17 cellular contexts compared by ENCODE assay signal in the genomic region with DNA sequence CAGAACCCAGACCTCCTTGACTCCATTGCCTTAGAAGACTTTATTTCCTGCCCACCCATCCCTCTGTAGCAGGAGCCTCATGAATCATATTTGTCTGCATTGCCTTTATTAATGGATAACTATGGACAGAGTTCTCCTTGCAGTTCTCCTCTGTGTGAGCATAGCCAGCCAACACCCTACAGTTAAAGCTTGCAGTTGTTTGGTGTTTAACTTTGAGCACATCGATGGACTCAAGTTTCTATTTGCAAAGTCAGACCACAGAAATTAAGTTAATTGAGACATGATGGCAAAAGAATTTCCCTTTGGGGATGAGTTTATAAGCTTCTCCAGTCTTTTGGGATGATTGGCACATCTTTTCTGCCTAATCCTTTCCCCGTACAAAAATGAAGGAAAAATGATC.
DNase-seq lines count a peak whose midpoint lies in the region; ATAC-seq, FAIRE-seq and TF ChIP-seq lines count a peak whose summit lies in the region.
"Had no signal": no experiment of that assay in that cellular context is flagged by ENCODE, and none has a peak within 500 bp of the region (broad histone marks: within the 10 kb centered on the region; RNA-seq: fewer than 3 reads in every experiment).

No MANE protein-coding gene starts in this region.

- H3K9ac ChIP-seq in SK-N-SH = 0 out of 2 replicates have a peak overlapping the region, but pooled peaks have one; percentile 5

- intact Hi-C loops in left lung (cut with DNase I) = no loop called here

- H3K27me3 ChIP-seq in SK-N-SH (ENCODE audit: insufficient read depth) (no peaks in the 10 kb centered on the region), small intestine (ENCODE audit: control insufficient read depth in 2 of 2, insufficient read depth in 2 of 2, low read length in 2 of 2) (no peaks in the 10 kb centered on the region), left lung (no peaks in the 10 kb centered on the region)
- H3K27me3 ChIP-seq: MG63 had no signal

- ATAC-seq in left lung (no peak), GM21737 (IDR thresholded peaks at IDR 0.05; ENCODE audit: unreplicated experiment) (no peak)
- ATAC-seq: WTC11 had no signal

- no peak for TF ChIP-seq EP300 in SK-N-SH (IDR thresholded peaks at IDR 0.05; ENCODE audit: borderline replicate concordance in 1 of 2, low read depth in 1 of 2, low read length in 1 of 2)

- CTCF ChIA-PET in SK-N-SH (lab: Yijun Ruan, JAX) = interaction anchor here (0.7 kb wide), 1 partner anchor 492 kb away, joined by 3 read pairs; no protein-coding TSS in a partner anchor

- H3F3A ChIP-seq in SK-N-SH (replicated peaks; ENCODE audit: insufficient read depth) = peaks cover 22% of the 10 kb centered on the region

- no peak overlapping the region; the same call in 1 of the 2 replicates for H3K4me2 ChIP-seq in SK-N-SH

- DNase-seq in EH (ENCODE audit: low read depth) (peak; percentile 94), SK-N-SH (no peak), glomerular visceral epithelial cell (ENCODE audit: extremely low spot score) (peak; percentile 71), small intestine (peak; percentile 19), left lung (no peak), Kasumi-1 (lab: John Stamatoyannopoulos, UW) (no peak)
- DNase-seq: hypothalamus; MG63; NCI-H2029; NCI-H748 treated with DMSO at 0.1 percent for 48 hours; stimulated activated CD4-positive, alpha-beta T cell treated with anti-CD3 and anti-CD28 coated beads, Interleukin-15, amount 100 ng/mL, for 24 hours had no signal

- H2AFZ ChIP-seq in SK-N-SH (ENCODE audit: low read depth) = peak overlapping the region; percentile 12; the same call in 1 of the 2 replicates

- WGBS in SK-N-SH (ENCODE audit: low lambda C conversion rate) = 30% methylated on average over 2 of the region's 2 CpGs
- 41 to 56% (median 45%) methylated on average over 2 of the region's 2 CpGs for WGBS in small intestine, 3 donors

- peaks cover 8 to 17% of the 10 kb centered on the region in 2 experiments for H3K4me1 ChIP-seq in SK-N-SH (ENCODE audit: control insufficient read depth in 1 of 2, insufficient read depth in 2 of 2, low read depth in 1 of 2, low read length in 1 of 2)
- H3K4me1 ChIP-seq in small intestine (ENCODE audit: control insufficient read depth in 2 of 2, insufficient read depth in 1 of 2, low read depth in 1 of 2, low read length in 1 of 2) = no peaks in the 10 kb centered on the region
- peaks cover 0 to 7% of the 10 kb centered on the region in 2 donors for H3K4me1 ChIP-seq in left lung

- H3K9me3 ChIP-seq in SK-N-SH (no peaks in the 10 kb centered on the region), small intestine (ENCODE audit: control insufficient read depth, low read depth) (no peaks in the 10 kb centered on the region), left lung (no peaks in the 10 kb centered on the region)
- H3K9me3 ChIP-seq: MG63 had no signal

- H4K20me1 ChIP-seq in SK-N-SH (ENCODE audit: insufficient read depth) = no peaks in the 10 kb centered on the region

- no peak for FAIRE-seq in small intestine (lab: Jason Lieb, UNC)
- FAIRE-seq: colon, endothelial cell of umbilical vein, GM12892, H1 had no signal

- POLR2A ChIA-PET in SK-N-SH (lab: Yijun Ruan, JAX) = no interaction called here

- no peaks in the 10 kb centered on the region for H3K9me2 ChIP-seq in SK-N-SH

- no peaks in the 10 kb centered on the region for H3K36me3 ChIP-seq in SK-N-SH (replicated peaks in 1 of 2; ENCODE audit: control insufficient read depth in 1 of 2, insufficient read depth in 2 of 2, low read length in 1 of 2)
- no peaks in the 10 kb centered on the region for H3K36me3 ChIP-seq in small intestine (ENCODE audit: control insufficient read depth in 2 of 2, insufficient read depth in 2 of 2, low read length in 2 of 2)
- no peaks in the 10 kb centered on the region for H3K36me3 ChIP-seq in left lung
- H3K36me3 ChIP-seq: MG63 had no signal

- peak overlapping the region; percentile 77 to 87; a peak in 3 of 4 replicates for H3K27ac ChIP-seq in SK-N-SH (ENCODE audit: low read depth in 2 of 2, low read length in 1 of 2)
- no peak overlapping the region for H3K27ac ChIP-seq in small intestine (ENCODE audit: low read depth in 1 of 2, low read length in 1 of 2)
- H3K27ac ChIP-seq in left lung = no peak overlapping the region

- TF ChIP-seq RAD21 in SK-N-SH (IDR thresholded peaks at IDR 0.05; ENCODE audit: low read length) = no peak

- TF ChIP-seq CTCF in SK-N-SH (IDR thresholded peaks at IDR 0.05) (no peak), left lung (IDR thresholded peaks at IDR 0.05) (no peak)

- H3K4me3 ChIP-seq in SK-N-SH (ENCODE audit: low read depth in 2 of 2, low read length in 1 of 2) (no peak overlapping the region), small intestine (ENCODE audit: low read depth in 1 of 2, low read length in 2 of 2) (no peak overlapping the region), left lung (no peak overlapping the region)
- H3K4me3 ChIP-seq: MG63 had no signal

- no peaks in the 10 kb centered on the region for H3K79me2 ChIP-seq in SK-N-SH (ENCODE audit: insufficient read depth)

TF ChIP-seq in SK-N-SH, 30 proteins besides CTCF, POLR2A, EP300 and RAD21:
- TF ChIP-seq ELF1 (IDR thresholded peaks at IDR 0.05) (no peak), TCF12 (IDR thresholded peaks at IDR 0.05) (peak; percentile 42; the same call in 1 of the 2 replicates), EZH2phosphoT487 (IDR thresholded peaks at IDR 0.05; ENCODE audit: borderline replicate concordance, low read depth) (no peak), FOSL2 (IDR thresholded peaks at IDR 0.05; ENCODE audit: borderline replicate concordance, low read depth) (0 out of 2 replicates have a peak, but pooled peaks have one; percentile 8)
- TF ChIP-seq, protein P1, sequence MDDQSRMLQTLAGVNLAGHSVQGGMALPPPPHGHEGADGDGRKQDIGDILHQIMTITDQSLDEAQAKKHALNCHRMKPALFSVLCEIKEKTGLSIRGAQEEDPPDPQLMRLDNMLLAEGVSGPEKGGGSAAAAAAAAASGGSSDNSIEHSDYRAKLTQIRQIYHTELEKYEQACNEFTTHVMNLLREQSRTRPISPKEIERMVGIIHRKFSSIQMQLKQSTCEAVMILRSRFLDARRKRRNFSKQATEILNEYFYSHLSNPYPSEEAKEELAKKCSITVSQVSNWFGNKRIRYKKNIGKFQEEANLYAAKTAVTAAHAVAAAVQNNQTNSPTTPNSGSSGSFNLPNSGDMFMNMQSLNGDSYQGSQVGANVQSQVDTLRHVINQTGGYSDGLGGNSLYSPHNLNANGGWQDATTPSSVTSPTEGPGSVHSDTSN (IDR thresholded peaks at IDR 0.05) = no peak
- TF ChIP-seq, protein P2, sequence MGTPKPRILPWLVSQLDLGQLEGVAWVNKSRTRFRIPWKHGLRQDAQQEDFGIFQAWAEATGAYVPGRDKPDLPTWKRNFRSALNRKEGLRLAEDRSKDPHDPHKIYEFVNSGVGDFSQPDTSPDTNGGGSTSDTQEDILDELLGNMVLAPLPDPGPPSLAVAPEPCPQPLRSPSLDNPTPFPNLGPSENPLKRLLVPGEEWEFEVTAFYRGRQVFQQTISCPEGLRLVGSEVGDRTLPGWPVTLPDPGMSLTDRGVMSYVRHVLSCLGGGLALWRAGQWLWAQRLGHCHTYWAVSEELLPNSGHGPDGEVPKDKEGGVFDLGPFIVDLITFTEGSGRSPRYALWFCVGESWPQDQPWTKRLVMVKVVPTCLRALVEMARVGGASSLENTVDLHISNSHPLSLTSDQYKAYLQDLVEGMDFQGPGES (IDR thresholded peaks at IDR 0.05; ENCODE audit: low read depth, low read length) = no peak

Comparison
In these comparisons a context has a peak if more than half of its experiments do, and no peak if none do; other contexts are left out.
1. DNase-seq: peak in EH (single experiment), glomerular visceral epithelial cell (single experiment) and small intestine (single experiment); none in SK-N-SH (single experiment), left lung (0 of 2) and Kasumi-1 (0 of 2).
2. H3K27ac ChIP-seq: peak in SK-N-SH (2 of 2); none in small intestine (0 of 2) and left lung (0 of 2).